8 cellular contexts compared by ENCODE assay signal in genomic region chr12:7219599-7220243, GRCh38. TPM values are rescaled to one million over a fixed set of nuclear protein-coding genes. Genes with fewer than 3 reads are reported as not detected.
DNase-seq lines count a peak whose midpoint lies in the region; ATAC-seq and TF ChIP-seq lines count a peak whose summit lies in the region.

No MANE protein-coding gene starts in this region.

- H3K36me3 ChIP-seq in SJCRH30 (no peaks in the 10 kb centered on the region), parathyroid adenoma (ENCODE audit: control insufficient read depth, insufficient read depth, low read length) (no peaks in the 10 kb centered on the region), transverse colon (no peaks in the 10 kb centered on the region)

- TF ChIP-seq EP300 in transverse colon (IDR thresholded peaks at IDR 0.05; ENCODE audit: low read depth): no peak

- TF ChIP-seq POLR2A in transverse colon (IDR thresholded peaks at IDR 0.05): no peak

- H3K4me1 ChIP-seq in SJCRH30 (no peaks in the 10 kb centered on the region), parathyroid adenoma (no peaks in the 10 kb centered on the region), transverse colon (no peaks in the 10 kb centered on the region)

- H3K9me3 ChIP-seq in SJCRH30 (replicated peaks) (no peaks in the 10 kb centered on the region), parathyroid adenoma (ENCODE audit: control insufficient read depth, low read length) (no peaks in the 10 kb centered on the region), transverse colon (no peaks in the 10 kb centered on the region)

- in situ Hi-C loops in transverse colon (cut with MboI; ENCODE audit: low pct_ligation_motif_present in 1 of 4, low pct_unique_long_range_greater_than_20kb in 1 of 4, low sequenced_read_pairs in 3 of 4): loop anchor here (5.0 to 10.0 kb wide), 6 partner anchors 238 to 585 kb away; no protein-coding TSS in a partner anchor

- no peak overlapping the region for H2AFZ ChIP-seq in parathyroid adenoma

- intact Hi-C loops in transverse colon (cut with DNase I; ENCODE audit: low total_unique reads): loop anchor here (5.0 kb wide), 1 partner anchor 423 kb away; no protein-coding TSS in a partner anchor

- no peaks in the 10 kb centered on the region for H3K79me2 ChIP-seq in parathyroid adenoma

- H3K27me3 ChIP-seq in SJCRH30 (no peaks in the 10 kb centered on the region), parathyroid adenoma (ENCODE audit: control insufficient read depth, insufficient read depth, low read length) (no peaks in the 10 kb centered on the region), transverse colon (no peaks in the 10 kb centered on the region)

- DNase-seq in ELR (ENCODE audit: low read depth) (peak; percentile 83), M059J (ENCODE audit: low read depth) (peak; percentile 66), SJCRH30 (peak; percentile 62 to 83), globus pallidus (ENCODE audit: low spot score) (peak; percentile 60), transverse colon (peak; percentile 75)
- DNase-seq in activated gamma-delta T cell treated with anti-CD3 and anti-CD28 coated beads, Interleukin-2, amount 50 U/mL, for 16 hours (ENCODE audit: low read depth): peak; percentile 58

- H3K27ac ChIP-seq in SJCRH30: no peak overlapping the region
- no peak overlapping the region for H3K27ac ChIP-seq in parathyroid adenoma
- no peak overlapping the region for H3K27ac ChIP-seq in transverse colon

- peak; percentile 85 for TF ChIP-seq CTCF in parathyroid adenoma (IDR thresholded peaks at IDR 0.05)
- peak; percentile 76 to 83 (median 81) for TF ChIP-seq CTCF in transverse colon (IDR thresholded peaks at IDR 0.05)

- no peak for ATAC-seq in HG03378 (IDR thresholded peaks at IDR 0.05; ENCODE audit: unreplicated experiment)

- no peak overlapping the region for H3K9ac ChIP-seq in parathyroid adenoma

- H3K4me3 ChIP-seq in SJCRH30 (no peak overlapping the region), parathyroid adenoma (ENCODE audit: low read depth, low read length) (no peak overlapping the region), transverse colon (no peak overlapping the region)

- WGBS in transverse colon (ENCODE audit: low coverage in 1 of 2), 2 donors: 18 to 20% methylated on average over 2 to 3 of the region's 3 CpGs

- H3K4me2 ChIP-seq in parathyroid adenoma (ENCODE audit: low read length): no peak overlapping the region

RNA-seq across cellular contexts. Expression of gene PEX5, which starts 30.2 kb away (rescaled TPM):
- total RNA-seq in M059J (2014; rRNA removed; shearing (Covaris generic)): 13.9 and 18.0 TPM in 2 replicates
- total RNA-seq in SJCRH30 (2014; rRNA removed; shearing (Covaris generic)): 27.4 and 29.7 TPM in 2 replicates
- 10 to 100 TPM; 23.9 to 86.0 (median 30.3) TPM for total RNA-seq in transverse colon
